ENCODE assay signal across 8 cellular contexts in the genomic region with DNA sequence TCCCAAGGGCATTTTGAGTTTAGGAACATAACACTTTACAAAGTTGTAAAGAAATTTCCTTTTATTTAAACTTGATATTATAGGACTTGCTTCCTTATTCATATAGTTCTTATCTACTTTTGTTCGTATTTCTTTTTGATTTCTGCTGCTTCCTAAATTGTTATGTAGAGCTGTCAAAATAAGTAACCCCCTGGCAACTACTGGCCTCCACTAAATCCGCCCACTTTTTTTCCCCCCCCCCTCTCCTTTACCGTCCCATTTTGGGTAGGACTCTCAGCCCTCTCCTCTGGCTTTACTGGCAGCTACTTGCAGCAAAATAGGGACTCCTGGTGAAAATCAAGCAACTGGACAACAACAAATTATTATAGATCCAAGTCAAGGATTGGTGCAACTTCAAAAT. TPM values are rescaled to one million over a fixed set of nuclear protein-coding genes. Genes with fewer than 3 reads are reported as not detected.
A peak's percentile ranks its signal among the peaks of the same experiment; 100 is the strongest.
DNase-seq lines count a peak whose midpoint lies in the region; ATAC-seq and TF ChIP-seq lines count a peak whose summit lies in the region.

No MANE protein-coding gene starts in this region.

- TF ChIP-seq CTCF in suprapubic skin (IDR thresholded peaks at IDR 0.05): no peak

- no peak for DNase-seq in activated T-cell treated with anti-CD3 and anti-CD28 coated beads, Interleukin-2, amount 50 U/mL, for 4 hours
- DNase-seq in activated T-cell treated with anti-CD3 and anti-CD28 coated beads for 4 hours (no peak), suprapubic skin (ENCODE audit: low spot score in 2 of 2) (no peak), SW 1271 (lab: John Stamatoyannopoulos, UW) (no peak), NCI-H226 (no peak), NCI-H2196 (lab: John Stamatoyannopoulos, UW; ENCODE audit: unreplicated experiment) (no peak)
- no peak for DNase-seq in activated CD4-positive, alpha-beta memory T cell treated with anti-CD3 and anti-CD28 coated beads for 36 hours

- peaks cover 27% of the 10 kb centered on the region for H3K4me1 ChIP-seq in iPS-18a (ENCODE audit: control insufficient read depth, low read depth, low read length)
- peaks cover 43% of the 10 kb centered on the region for H3K4me1 ChIP-seq in suprapubic skin

- H3K27me3 Mint-ChIP-seq in activated T-cell treated with anti-CD3 and anti-CD28 coated beads, Interleukin-2, amount 50 U/mL, for 4 hours (ENCODE audit: low read depth): no peaks in the 10 kb centered on the region
- no peaks in the 10 kb centered on the region for H3K27me3 Mint-ChIP-seq in activated CD4-positive, alpha-beta memory T cell treated with anti-CD3 and anti-CD28 coated beads for 36 hours

- no peak overlapping the region for H3K27ac ChIP-seq in iPS-18a (ENCODE audit: low read length)
- H3K27ac ChIP-seq in suprapubic skin: no peak overlapping the region

- peaks cover 64% of the 10 kb centered on the region for H3K4me1 Mint-ChIP-seq in activated T-cell treated with anti-CD3 and anti-CD28 coated beads, Interleukin-2, amount 50 U/mL, for 4 hours (ENCODE audit: low read depth)
- H3K4me1 Mint-ChIP-seq in activated CD4-positive, alpha-beta memory T cell treated with anti-CD3 and anti-CD28 coated beads for 36 hours (ENCODE audit: low read depth): peaks cover 54% of the 10 kb centered on the region

- POLR2A ChIA-PET in activated CD4-positive, alpha-beta memory T cell treated with anti-CD3 and anti-CD28 coated beads for 36 hours (lab: Charles Lee): no interaction called here

- H3K4me3 Mint-ChIP-seq in activated T-cell treated with anti-CD3 and anti-CD28 coated beads, Interleukin-2, amount 50 U/mL, for 4 hours: peak overlapping the region; percentile 93
- H3K4me3 Mint-ChIP-seq in activated CD4-positive, alpha-beta memory T cell treated with anti-CD3 and anti-CD28 coated beads for 36 hours: peak overlapping the region; percentile 93

- TF ChIP-seq EP300 in suprapubic skin (IDR thresholded peaks at IDR 0.05): no peak

- H3K9me3 ChIP-seq in iPS-18a (ENCODE audit: control insufficient read depth, low read depth, low read length) (no peaks in the 10 kb centered on the region), suprapubic skin (no peaks in the 10 kb centered on the region)

- 47% methylated on average over 3 of the region's 3 CpGs for WGBS in suprapubic skin

- ATAC-seq in activated T-cell treated with anti-CD3 and anti-CD28 coated beads, Interleukin-2, amount 50 U/mL, for 4 hours: no peak

- intact Hi-C loops in activated CD4-positive, alpha-beta memory T cell treated with anti-CD3 and anti-CD28 coated beads for 36 hours (cut with micrococcal nuclease): loop anchor here (2.0 to 5.0 kb wide), 3 partner anchors 167 to 1583 kb away; partner anchors contain the start of genes CDCA7L and HYCC1

- H3K36me3 ChIP-seq in iPS-18a (ENCODE audit: control insufficient read depth, low read depth, low read length): peaks cover 15% of the 10 kb centered on the region
- no peaks in the 10 kb centered on the region for H3K36me3 ChIP-seq in suprapubic skin

- CTCF ChIA-PET in activated CD4-positive, alpha-beta memory T cell treated with anti-CD3 and anti-CD28 coated beads for 36 hours (lab: Charles Lee): interaction anchor here (0.8 kb wide), 1 partner anchor 173 kb away, joined by 3 read pairs; no protein-coding TSS in a partner anchor

- peak overlapping the region; percentile 51 for H3K27ac Mint-ChIP-seq in activated CD4-positive, alpha-beta memory T cell treated with anti-CD3 and anti-CD28 coated beads for 36 hours

- H3K36me3 Mint-ChIP-seq in activated T-cell treated with anti-CD3 and anti-CD28 coated beads, Interleukin-2, amount 50 U/mL, for 4 hours (ENCODE audit: insufficient read depth): peaks cover 14% of the 10 kb centered on the region
- H3K36me3 Mint-ChIP-seq in activated CD4-positive, alpha-beta memory T cell treated with anti-CD3 and anti-CD28 coated beads for 36 hours: peaks cover 25% of the 10 kb centered on the region

- no peaks in the 10 kb centered on the region for H3K27me3 ChIP-seq in iPS-18a (ENCODE audit: control insufficient read depth, insufficient read depth, low read length)
- no peaks in the 10 kb centered on the region for H3K27me3 ChIP-seq in suprapubic skin

- peak overlapping the region; percentile 98 for H3K4me3 ChIP-seq in iPS-18a (ENCODE audit: low read length)
- H3K4me3 ChIP-seq in suprapubic skin: peak overlapping the region; percentile 86

- peak overlapping the region; percentile 89 for H3K9ac ChIP-seq in iPS-18a (ENCODE audit: low read length)

- no peak for TF ChIP-seq POLR2A in suprapubic skin (IDR thresholded peaks at IDR 0.05)

- no peaks in the 10 kb centered on the region for H3K9me3 Mint-ChIP-seq in activated T-cell treated with anti-CD3 and anti-CD28 coated beads, Interleukin-2, amount 50 U/mL, for 4 hours
- H3K9me3 Mint-ChIP-seq in activated CD4-positive, alpha-beta memory T cell treated with anti-CD3 and anti-CD28 coated beads for 36 hours: no peaks in the 10 kb centered on the region

RNA-seq across cellular contexts. Expression of gene SP4, which starts 1.1 kb away (rescaled TPM):
- total RNA-seq in activated T-cell treated with anti-CD3 and anti-CD28 coated beads, Interleukin-2, amount 50 U/mL, for 4 hours: 10 to 100 TPM; 10.5 to 16.5 (median 11.8) TPM
- total RNA-seq in activated CD4-positive, alpha-beta memory T cell treated with anti-CD3 and anti-CD28 coated beads for 36 hours: 10 to 100 TPM; 18.4 to 19.0 TPM
- 10 to 100 TPM in 3 of 4 donors, 1 to 10 TPM in 1; 5.3 to 17.0 (median 11.1) TPM for total RNA-seq in suprapubic skin
